ENCODE assay signal across 25 cellular contexts in the genomic region with DNA sequence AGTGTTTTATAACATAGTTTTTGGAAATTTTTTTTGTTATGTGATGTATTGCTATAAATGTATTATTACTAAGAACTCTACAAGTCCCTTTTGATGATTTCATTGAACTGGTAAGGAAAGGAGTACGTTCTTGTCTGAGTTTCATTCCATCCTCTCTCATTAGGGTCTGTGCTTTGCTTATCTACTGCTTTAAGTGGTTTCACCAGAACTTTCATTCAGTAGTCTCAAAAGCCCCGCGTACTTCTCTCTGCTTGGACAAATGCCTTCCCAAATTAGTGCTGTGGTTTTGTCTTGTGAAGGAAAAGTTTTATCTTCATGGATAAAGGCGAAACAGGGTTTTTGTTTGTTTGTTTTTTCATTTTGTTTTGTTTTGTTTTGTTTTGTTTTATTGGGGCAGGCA.
A peak's percentile ranks its signal among the peaks of the same experiment; 100 is the strongest.
DNase-seq lines count a peak whose midpoint lies in the region; FAIRE-seq and TF ChIP-seq lines count a peak whose summit lies in the region.
"Had no signal": no experiment of that assay in that cellular context is flagged by ENCODE, and none has a peak within 500 bp of the region (broad histone marks: within the 10 kb centered on the region; RNA-seq: fewer than 3 reads in every experiment).

No MANE protein-coding gene starts in this region.

- H3K9me3 ChIP-seq in SJCRH30 (replicated peaks) (no peaks in the 10 kb centered on the region), endodermal cell (ENCODE audit: control insufficient read depth, low read length) (peaks cover 13% of the 10 kb centered on the region), mesodermal cell (ENCODE audit: control insufficient read depth, low read length) (no peaks in the 10 kb centered on the region), testis (no peaks in the 10 kb centered on the region), right atrium auricular region (no peaks in the 10 kb centered on the region)
- H3K9me3 ChIP-seq: SK-N-SH had no signal

- H3K27me3 ChIP-seq in SJCRH30 (no peaks in the 10 kb centered on the region), endodermal cell (ENCODE audit: control insufficient read depth, insufficient read depth, low read length, poor library complexity, severe bottlenecking) (no peaks in the 10 kb centered on the region), testis (no peaks in the 10 kb centered on the region), right atrium auricular region (no peaks in the 10 kb centered on the region)

- H3K27ac Mint-ChIP-seq in endodermal cell: no peak overlapping the region
- H3K27ac Mint-ChIP-seq: B cell, CD14-positive monocyte had no signal

- TF ChIP-seq POLR2A in testis (IDR thresholded peaks at IDR 0.05): no peak

- peaks cover 8% of the 10 kb centered on the region for H3K9me3 Mint-ChIP-seq in endodermal cell

- FAIRE-seq in RCC 7860 (lab: Jason Lieb, UNC): no peak
- FAIRE-seq: A204.1, GM18507 had no signal

- intact Hi-C loops in testis (cut with DNase I; ENCODE audit: low total_unique reads): no loop called here

- no peaks in the 10 kb centered on the region for H3K36me3 Mint-ChIP-seq in endodermal cell (ENCODE audit: low read depth)
- H3K36me3 Mint-ChIP-seq: CD14-positive monocyte had no signal

- peaks cover 9% of the 10 kb centered on the region for H3K4me1 ChIP-seq in SJCRH30
- H3K4me1 ChIP-seq in endodermal cell (ENCODE audit: control insufficient read depth, insufficient read depth, low read length): peaks cover 10% of the 10 kb centered on the region
- H3K4me1 ChIP-seq in mesodermal cell (ENCODE audit: control insufficient read depth, insufficient read depth, low read length, poor library complexity, severe bottlenecking): peaks cover 15% of the 10 kb centered on the region
- peaks cover 6% of the 10 kb centered on the region for H3K4me1 ChIP-seq in testis
- no peaks in the 10 kb centered on the region for H3K4me1 ChIP-seq in right atrium auricular region

- H3K27ac ChIP-seq in SJCRH30 (no peak overlapping the region), endodermal cell (ENCODE audit: low read depth, low read length) (no peak overlapping the region), mesodermal cell (ENCODE audit: low read depth, low read length, severe bottlenecking) (peak overlapping the region; percentile 39), testis (peak overlapping the region; percentile 22 to 37), right atrium auricular region (no peak overlapping the region)

- no peak for TF ChIP-seq CTCF in endodermal cell (conservative IDR thresholded peaks at IDR 0.05)
- TF ChIP-seq CTCF in testis (IDR thresholded peaks at IDR 0.05): no peak
- TF ChIP-seq CTCF in right atrium auricular region (IDR thresholded peaks at IDR 0.05): no peak

- H3K4me3 ChIP-seq in SJCRH30: peak overlapping the region; percentile 18
- H3K4me3 ChIP-seq in endodermal cell (ENCODE audit: low read length): peak overlapping the region; percentile 56
- H3K4me3 ChIP-seq in mesodermal cell (ENCODE audit: extremely low read depth, insufficient read depth, low read length, poor library complexity, severe bottlenecking): no peak overlapping the region
- peak overlapping the region; percentile 0 to 6 for H3K4me3 ChIP-seq in testis
- H3K4me3 ChIP-seq in right atrium auricular region: no peak overlapping the region

- DNase-seq in SJCRH30 (no peak), endodermal cell (no peak), testis (no peak), activated T-cell treated with anti-CD3 and anti-CD28 coated beads for 4 hours (no peak), RCC 7860 (ENCODE audit: low spot score) (no peak), right atrium auricular region (ENCODE audit: low spot score) (no peak)
- DNase-seq: GDM1, GOT3, HCEC 1CT, KG1, NCI-H1105 treated with DMSO at 0.1 percent for 48 hours, NCI-H1694, NCI-H2081, NCI-H2171, NCI-H345, NCI-H524, NCI-H774, OCI-M1, Right ventricle myocardium superior, SK-N-SH had no signal

- H3K4me1 Mint-ChIP-seq in endodermal cell: peaks cover 30% of the 10 kb centered on the region
- H3K4me1 Mint-ChIP-seq: B cell had no signal

- H3K4me3 Mint-ChIP-seq in endodermal cell: no peak overlapping the region
- H3K4me3 Mint-ChIP-seq: B cell, CD14-positive monocyte had no signal

- no peak overlapping the region for H3K9ac ChIP-seq in endodermal cell (ENCODE audit: extremely low read depth, low read length, poor library complexity, severe bottlenecking)
- H3K9ac ChIP-seq: SK-N-SH had no signal

- no peaks in the 10 kb centered on the region for H3K36me3 ChIP-seq in SJCRH30
- no peaks in the 10 kb centered on the region for H3K36me3 ChIP-seq in endodermal cell (ENCODE audit: control insufficient read depth, insufficient read depth, low read length)
- no peaks in the 10 kb centered on the region for H3K36me3 ChIP-seq in mesodermal cell (ENCODE audit: control insufficient read depth, insufficient read depth, low read length)
- H3K36me3 ChIP-seq in testis (ENCODE audit: low read depth, missing control alignments): no peaks in the 10 kb centered on the region
- H3K36me3 ChIP-seq in right atrium auricular region: no peaks in the 10 kb centered on the region

- WGBS in endodermal cell (ENCODE audit: insufficient coverage in 1 of 2, insufficient read length in 1 of 2), 2 experiments: 90 to 95% methylated on average over 4 of the region's 4 CpGs
- WGBS in mesodermal cell (ENCODE audit: insufficient coverage in 2 of 2), 2 experiments: 73% methylated on average over 3 of the region's 4 CpGs; no CpG with 5 or more reads in 1 of the 2 experiments
- 50 to 57% methylated on average over 4 of the region's 4 CpGs for WGBS in testis, 2 donors

- H3K27me3 Mint-ChIP-seq in endodermal cell (ENCODE audit: insufficient read depth): no peaks in the 10 kb centered on the region
- H3K27me3 Mint-ChIP-seq: B cell had no signal

Comparison
In these comparisons a context has a peak if more than half of its experiments do, and no peak if none do; other contexts are left out.
1. H3K27ac ChIP-seq: peak in mesodermal cell (single experiment) and testis (2 of 2); none in SJCRH30 (single experiment), endodermal cell (single experiment) and right atrium auricular region (0 of 2).
2. H3K4me3 ChIP-seq: peak in SJCRH30 (single experiment), endodermal cell (single experiment) and testis (2 of 2); none in mesodermal cell (single experiment) and right atrium auricular region (0 of 2).